24 cellular contexts compared by ENCODE assay signal in genomic region chr6:104431096-104431495, GRCh38.
DNase-seq lines count a peak whose midpoint lies in the region; ATAC-seq, FAIRE-seq and TF ChIP-seq lines count a peak whose summit lies in the region.
"Had no signal": no experiment of that assay in that cellular context is flagged by ENCODE, and none has a peak within 500 bp of the region (broad histone marks: within the 10 kb centered on the region; RNA-seq: fewer than 3 reads in every experiment).

No MANE protein-coding gene starts in this region.

- H4K20me1 ChIP-seq in OCI-LY7 (ENCODE audit: insufficient read depth, low read length) (no peaks in the 10 kb centered on the region), PC-3 (ENCODE audit: low read length) (no peaks in the 10 kb centered on the region)

- DNase-seq in OCI-LY7 (ENCODE audit: low spot score) (peak; percentile 51), caudate nucleus (lab: John Stamatoyannopoulos, UW) (no peak), PC-3 (no peak), pancreas (no peak)
- no peak for DNase-seq in activated T-helper 1 cell treated with anti-CD3 and anti-CD28 coated beads, Interleukin-12 subunit alpha, Interleukin-12 subunit beta, Interleukin-2, Interleukin-4 antibody, amounts not matched to agents 30 ng/mL and 10 ng/mL and 1 ng/mL, durations not matched to agents 14 hours and 24 hours and 36 hours (ENCODE audit: low spot score)
- DNase-seq: activated CD4-positive, alpha-beta T cell treated with anti-CD3 and anti-CD28 coated beads for 36 hours; activated naive CD8-positive, alpha-beta T cell treated with anti-CD3 and anti-CD28 coated beads, Interleukin-2, amount 10 ng/mL, durations not matched to agents 7 days and 5 days; CD4-positive, alpha-beta T cell; effector CD4-positive, alpha-beta T cell; esophagus squamous epithelium; GDM1; KG1; mesenchymal stem cell; NCI-H1092; NCI-H2081; right cardiac atrium; SIG-M5; substantia nigra; T-cell had no signal

- intact Hi-C loops in OCI-LY7 (cut with micrococcal nuclease; ENCODE audit: unreplicated experiment) (no loop called here), PC-3 (cut with micrococcal nuclease) (no loop called here), pancreas (cut with DNase I) (no loop called here)
- intact Hi-C loops in activated T-helper 1 cell treated with anti-CD3 and anti-CD28 coated beads, Interleukin-12 subunit alpha, Interleukin-12 subunit beta, Interleukin-2, Interleukin-4 antibody, amounts not matched to agents 30 ng/mL and 10 ng/mL and 1 ng/mL, durations not matched to agents 14 hours and 24 hours and 36 hours (cut with micrococcal nuclease) = no loop called here

- ATAC-seq in GM18868 (IDR thresholded peaks at IDR 0.05; ENCODE audit: unreplicated experiment) (peak; percentile 90), GM21717 (IDR thresholded peaks at IDR 0.05; ENCODE audit: unreplicated experiment) (peak; percentile 70), HG03520 (IDR thresholded peaks at IDR 0.05; ENCODE audit: unreplicated experiment) (peak; percentile 50), PC-3 (no peak), pancreas (no peak)
- ATAC-seq: activated CD4-positive, alpha-beta T cell treated with anti-CD3 and anti-CD28 coated beads for 36 hours; activated T-helper 17 cell treated with anti-CD3 and anti-CD28 coated beads, Interleukin-2, amount 50 U/mL, for 72 hours; right cardiac atrium; T-cell had no signal

- H3K9me3 ChIP-seq in OCI-LY7 (ENCODE audit: low read length) (no peaks in the 10 kb centered on the region), PC-3 (ENCODE audit: low read length) (no peaks in the 10 kb centered on the region), pancreas (no peaks in the 10 kb centered on the region)
- H3K9me3 ChIP-seq: esophagus squamous epithelium had no signal

- FAIRE-seq in pancreas (lab: Jason Lieb, UNC) = no peak
- FAIRE-seq: H54 had no signal

- TF ChIP-seq CTCF in OCI-LY7 (conservative IDR thresholded peaks at IDR 0.05; ENCODE audit: low read length) = no peak
- TF ChIP-seq CTCF in PC-3 (conservative IDR thresholded peaks at IDR 0.05; ENCODE audit: low read depth, low read length) = no peak
- no peak for TF ChIP-seq CTCF in pancreas (IDR thresholded peaks at IDR 0.05)

- CTCF ChIA-PET in OCI-LY7 (lab: Charles Lee; ENCODE audit: unreplicated experiment) (no interaction called here), PC-3 (lab: Charles Lee) (no interaction called here)

- H3K27ac Mint-ChIP-seq in activated T-helper 1 cell treated with anti-CD3 and anti-CD28 coated beads, Interleukin-12 subunit alpha, Interleukin-12 subunit beta, Interleukin-2, Interleukin-4 antibody, amounts not matched to agents 30 ng/mL and 10 ng/mL and 1 ng/mL, durations not matched to agents 14 hours and 24 hours and 36 hours = no peak overlapping the region
- H3K27ac Mint-ChIP-seq: activated CD4-positive, alpha-beta T cell treated with anti-CD3 and anti-CD28 coated beads for 36 hours; activated naive CD8-positive, alpha-beta T cell treated with anti-CD3 and anti-CD28 coated beads, Interleukin-2, amount 10 ng/mL, durations not matched to agents 7 days and 5 days; activated T-helper 17 cell treated with anti-CD3 and anti-CD28 coated beads, Interleukin-2, amount 50 U/mL, for 72 hours; CD4-positive, alpha-beta T cell; T-cell had no signal

- no peaks in the 10 kb centered on the region for H3K36me3 ChIP-seq in OCI-LY7 (ENCODE audit: insufficient read depth, low read length)
- H3K36me3 ChIP-seq in PC-3 (ENCODE audit: low read depth, low read length) = no peaks in the 10 kb centered on the region
- no peaks in the 10 kb centered on the region for H3K36me3 ChIP-seq in pancreas
- H3K36me3 ChIP-seq: esophagus squamous epithelium had no signal

- WGBS in pancreas, 2 donors = 65 to 78% methylated on average over 3 of the region's 3 CpGs

- BruUV-seq in OCI-LY7 (replicated peaks; lab: Mats Ljungman, UMichigan) = no TSS peak
- BruUV-seq in PC-3 (replicated peaks; lab: Mats Ljungman, UMichigan) = no TSS peak

- H3K4me2 ChIP-seq in OCI-LY7 (ENCODE audit: low read length) (no peak overlapping the region), PC-3 (ENCODE audit: low read length) (no peak overlapping the region)

- H3K4me1 Mint-ChIP-seq in activated T-helper 1 cell treated with anti-CD3 and anti-CD28 coated beads, Interleukin-12 subunit alpha, Interleukin-12 subunit beta, Interleukin-2, Interleukin-4 antibody, amounts not matched to agents 30 ng/mL and 10 ng/mL and 1 ng/mL, durations not matched to agents 14 hours and 24 hours and 36 hours (ENCODE audit: low read depth) = no peaks in the 10 kb centered on the region
- H3K4me1 Mint-ChIP-seq: activated CD4-positive, alpha-beta T cell treated with anti-CD3 and anti-CD28 coated beads for 36 hours; activated naive CD8-positive, alpha-beta T cell treated with anti-CD3 and anti-CD28 coated beads, Interleukin-2, amount 10 ng/mL, durations not matched to agents 7 days and 5 days; activated T-helper 17 cell treated with anti-CD3 and anti-CD28 coated beads, Interleukin-2, amount 50 U/mL, for 72 hours; T-cell had no signal

- H3K9me3 Mint-ChIP-seq in activated T-helper 1 cell treated with anti-CD3 and anti-CD28 coated beads, Interleukin-12 subunit alpha, Interleukin-12 subunit beta, Interleukin-2, Interleukin-4 antibody, amounts not matched to agents 30 ng/mL and 10 ng/mL and 1 ng/mL, durations not matched to agents 14 hours and 24 hours and 36 hours = no peaks in the 10 kb centered on the region

- no peaks in the 10 kb centered on the region for H3K27me3 Mint-ChIP-seq in activated T-helper 1 cell treated with anti-CD3 and anti-CD28 coated beads, Interleukin-12 subunit alpha, Interleukin-12 subunit beta, Interleukin-2, Interleukin-4 antibody, amounts not matched to agents 30 ng/mL and 10 ng/mL and 1 ng/mL, durations not matched to agents 14 hours and 24 hours and 36 hours (ENCODE audit: insufficient read depth)
- H3K27me3 Mint-ChIP-seq: activated naive CD8-positive, alpha-beta T cell treated with anti-CD3 and anti-CD28 coated beads, Interleukin-2, amount 10 ng/mL, durations not matched to agents 7 days and 5 days had no signal

- no peaks in the 10 kb centered on the region for H3K27me3 ChIP-seq in PC-3 (ENCODE audit: low read length)
- H3K27me3 ChIP-seq in pancreas = no peaks in the 10 kb centered on the region
- H3K27me3 ChIP-seq: esophagus squamous epithelium had no signal

- H3F3A ChIP-seq in PC-3 (ENCODE audit: low read length, unreplicated experiment) = no peaks in the 10 kb centered on the region

- H3K4me3 ChIP-seq in OCI-LY7 (ENCODE audit: low read depth, low read length, poor library complexity, severe bottlenecking) = no peak overlapping the region
- H3K4me3 ChIP-seq in PC-3 (ENCODE audit: low read length) = no peak overlapping the region
- no peak overlapping the region for H3K4me3 ChIP-seq in pancreas
- H3K4me3 ChIP-seq: esophagus squamous epithelium had no signal

- H3K4me1 ChIP-seq in OCI-LY7 (ENCODE audit: insufficient read depth, low read length, poor library complexity, severe bottlenecking) = peaks cover 5% of the 10 kb centered on the region
- no peaks in the 10 kb centered on the region for H3K4me1 ChIP-seq in PC-3 (ENCODE audit: insufficient read depth, low read length)
- H3K4me1 ChIP-seq in pancreas = no peaks in the 10 kb centered on the region
- H3K4me1 ChIP-seq: esophagus squamous epithelium had no signal

- no peak overlapping the region for H3K27ac ChIP-seq in OCI-LY7 (ENCODE audit: low read depth, low read length, poor library complexity, severe bottlenecking)
- H3K27ac ChIP-seq in caudate nucleus (ENCODE audit: low read depth, low read length) = no peak overlapping the region
- H3K27ac ChIP-seq in PC-3 (ENCODE audit: low read length) = no peak overlapping the region
- no peak overlapping the region for H3K27ac ChIP-seq in pancreas
- H3K27ac ChIP-seq: esophagus squamous epithelium had no signal

- H3K9ac ChIP-seq in PC-3 (ENCODE audit: low read length) = no peak overlapping the region

- H3K4me3 Mint-ChIP-seq in activated T-helper 1 cell treated with anti-CD3 and anti-CD28 coated beads, Interleukin-12 subunit alpha, Interleukin-12 subunit beta, Interleukin-2, Interleukin-4 antibody, amounts not matched to agents 30 ng/mL and 10 ng/mL and 1 ng/mL, durations not matched to agents 14 hours and 24 hours and 36 hours = no peak overlapping the region
- H3K4me3 Mint-ChIP-seq: activated CD4-positive, alpha-beta T cell treated with anti-CD3 and anti-CD28 coated beads for 36 hours; activated naive CD8-positive, alpha-beta T cell treated with anti-CD3 and anti-CD28 coated beads, Interleukin-2, amount 10 ng/mL, durations not matched to agents 7 days and 5 days; activated T-helper 17 cell treated with anti-CD3 and anti-CD28 coated beads, Interleukin-2, amount 50 U/mL, for 72 hours; CD4-positive, alpha-beta T cell; T-cell had no signal

- no peaks in the 10 kb centered on the region for H3K9me2 ChIP-seq in OCI-LY7 (ENCODE audit: insufficient read depth, low read length)
- no peaks in the 10 kb centered on the region for H3K9me2 ChIP-seq in PC-3 (replicated peaks; ENCODE audit: low read length)

- H3K79me2 ChIP-seq in OCI-LY7 (ENCODE audit: insufficient read depth, low read depth, low read length) (no peaks in the 10 kb centered on the region), PC-3 (ENCODE audit: low read length) (no peaks in the 10 kb centered on the region)

- POLR2A ChIA-PET in OCI-LY7 (lab: Charles Lee) = interaction anchor here (0.6 to 0.8 kb wide), 2 partner anchors 10 to 1118 kb away, joined by 3 read pairs; no protein-coding TSS in a partner anchor
- POLR2A ChIA-PET in PC-3 (lab: Charles Lee; ENCODE audit: unreplicated experiment) = no interaction called here

- H2AFZ ChIP-seq in OCI-LY7 (ENCODE audit: low read length) = no peak overlapping the region
- H2AFZ ChIP-seq in PC-3 (ENCODE audit: low read length) = no peak overlapping the region

- H3K36me3 Mint-ChIP-seq in activated T-helper 1 cell treated with anti-CD3 and anti-CD28 coated beads, Interleukin-12 subunit alpha, Interleukin-12 subunit beta, Interleukin-2, Interleukin-4 antibody, amounts not matched to agents 30 ng/mL and 10 ng/mL and 1 ng/mL, durations not matched to agents 14 hours and 24 hours and 36 hours (ENCODE audit: low read depth) = no peaks in the 10 kb centered on the region
- H3K36me3 Mint-ChIP-seq: activated naive CD8-positive, alpha-beta T cell treated with anti-CD3 and anti-CD28 coated beads, Interleukin-2, amount 10 ng/mL, durations not matched to agents 7 days and 5 days; T-cell had no signal

Comparison
In these comparisons a context has a peak if more than half of its experiments do, and no peak if none do; other contexts are left out.
1. ATAC-seq: peak in GM18868 (single experiment), GM21717 (single experiment) and HG03520 (single experiment); none in PC-3 (single experiment) and pancreas (0 of 4).